Comparison of ENCODE assay signal across 1 cellular context in the genomic region with DNA sequence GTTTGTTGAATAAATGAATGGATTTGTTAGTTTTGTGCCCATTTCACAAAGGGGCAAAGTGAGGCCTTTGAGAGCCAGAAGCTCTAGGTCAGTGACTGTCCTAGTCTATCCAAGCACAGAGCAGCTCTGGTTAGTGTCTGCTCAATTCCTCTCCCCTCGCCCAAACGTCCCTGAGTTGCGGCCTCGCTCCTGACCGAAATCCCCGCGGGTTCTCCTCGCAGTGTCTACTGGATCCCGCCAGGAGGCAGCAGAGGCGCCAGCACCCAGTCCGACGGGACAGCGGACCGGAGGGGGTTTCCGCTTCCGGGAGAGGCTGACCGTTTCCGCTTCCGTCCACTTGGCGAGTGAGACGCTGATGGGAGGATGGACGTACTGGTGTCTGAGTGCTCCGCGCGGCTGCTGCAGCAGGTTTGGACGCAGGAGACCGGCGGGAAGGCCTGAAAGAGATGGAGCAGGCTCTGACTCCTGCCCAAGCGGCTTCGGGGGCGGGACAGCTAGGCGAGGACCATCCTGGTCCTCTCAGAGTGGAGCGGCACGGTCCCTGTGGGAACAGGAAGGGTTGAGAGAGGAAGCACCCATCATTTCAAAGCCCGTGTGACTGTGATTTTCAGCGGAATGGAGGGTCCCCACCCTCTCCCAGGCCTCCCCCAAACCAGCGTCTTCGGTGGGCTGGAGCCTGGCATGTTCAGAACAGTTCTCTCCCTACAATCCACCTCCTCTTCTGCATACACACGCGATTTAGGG.
TF ChIP-seq lines count a peak whose summit lies in the region.

A gene (plus strand): TSS at position 336 of the 744 bp plus-strand sequence. CDS start 28 bp downstream, at position 364.

TF ChIP-seq in K562, 482 proteins besides CTCF, POLR2A, EP300 and RAD21 (continued from another document):
- no peak for TF ChIP-seq TEAD4 (IDR thresholded peaks at IDR 0.05; ENCODE audit: low read length)
- TF ChIP-seq TEAD4 (CRISPR knock-in tag; IDR thresholded peaks at IDR 0.05; ENCODE audit: borderline replicate concordance) = no peak
- TF ChIP-seq NCOA6 (IDR thresholded peaks at IDR 0.05) = no peak
- TF ChIP-seq, protein P1, sequence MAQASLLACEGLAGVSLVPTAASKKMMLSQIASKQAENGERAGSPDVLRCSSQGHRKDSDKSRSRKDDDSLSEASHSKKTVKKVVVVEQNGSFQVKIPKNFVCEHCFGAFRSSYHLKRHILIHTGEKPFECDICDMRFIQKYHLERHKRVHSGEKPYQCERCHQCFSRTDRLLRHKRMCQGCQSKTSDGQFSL (CRISPR knock-in tag; IDR thresholded peaks at IDR 0.05) = no peak
- TF ChIP-seq, protein P1 (tag; IDR thresholded peaks at IDR 0.05) = no peak
- TF ChIP-seq NUFIP1 (IDR thresholded peaks at IDR 0.05; ENCODE audit: partially characterized antibody) = no peak
- TF ChIP-seq, protein P2, sequence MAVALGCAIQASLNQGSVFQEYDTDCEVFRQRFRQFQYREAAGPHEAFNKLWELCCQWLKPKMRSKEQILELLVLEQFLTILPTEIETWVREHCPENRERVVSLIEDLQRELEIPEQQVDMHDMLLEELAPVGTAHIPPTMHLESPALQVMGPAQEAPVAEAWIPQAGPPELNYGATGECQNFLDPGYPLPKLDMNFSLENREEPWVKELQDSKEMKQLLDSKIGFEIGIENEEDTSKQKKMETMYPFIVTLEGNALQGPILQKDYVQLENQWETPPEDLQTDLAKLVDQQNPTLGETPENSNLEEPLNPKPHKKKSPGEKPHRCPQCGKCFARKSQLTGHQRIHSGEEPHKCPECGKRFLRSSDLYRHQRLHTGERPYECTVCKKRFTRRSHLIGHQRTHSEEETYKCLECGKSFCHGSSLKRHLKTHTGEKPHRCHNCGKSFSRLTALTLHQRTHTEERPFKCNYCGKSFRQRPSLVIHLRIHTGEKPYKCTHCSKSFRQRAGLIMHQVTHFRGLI (CRISPR knock-in tag; IDR thresholded peaks at IDR 0.05) = no peak
- no peak for TF ChIP-seq BRCA1 (IDR thresholded peaks at IDR 0.05)
- TF ChIP-seq BRCA1 (CRISPR knock-in tag; IDR thresholded peaks at IDR 0.05) = no peak
- TF ChIP-seq ZNF668 (CRISPR knock-in tag; IDR thresholded peaks at IDR 0.05) = no peak
- TF ChIP-seq, protein P3, sequence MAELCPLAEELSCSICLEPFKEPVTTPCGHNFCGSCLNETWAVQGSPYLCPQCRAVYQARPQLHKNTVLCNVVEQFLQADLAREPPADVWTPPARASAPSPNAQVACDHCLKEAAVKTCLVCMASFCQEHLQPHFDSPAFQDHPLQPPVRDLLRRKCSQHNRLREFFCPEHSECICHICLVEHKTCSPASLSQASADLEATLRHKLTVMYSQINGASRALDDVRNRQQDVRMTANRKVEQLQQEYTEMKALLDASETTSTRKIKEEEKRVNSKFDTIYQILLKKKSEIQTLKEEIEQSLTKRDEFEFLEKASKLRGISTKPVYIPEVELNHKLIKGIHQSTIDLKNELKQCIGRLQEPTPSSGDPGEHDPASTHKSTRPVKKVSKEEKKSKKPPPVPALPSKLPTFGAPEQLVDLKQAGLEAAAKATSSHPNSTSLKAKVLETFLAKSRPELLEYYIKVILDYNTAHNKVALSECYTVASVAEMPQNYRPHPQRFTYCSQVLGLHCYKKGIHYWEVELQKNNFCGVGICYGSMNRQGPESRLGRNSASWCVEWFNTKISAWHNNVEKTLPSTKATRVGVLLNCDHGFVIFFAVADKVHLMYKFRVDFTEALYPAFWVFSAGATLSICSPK (IDR thresholded peaks at IDR 0.05; ENCODE audit: borderline replicate concordance) = no peak
- TF ChIP-seq, protein P4, sequence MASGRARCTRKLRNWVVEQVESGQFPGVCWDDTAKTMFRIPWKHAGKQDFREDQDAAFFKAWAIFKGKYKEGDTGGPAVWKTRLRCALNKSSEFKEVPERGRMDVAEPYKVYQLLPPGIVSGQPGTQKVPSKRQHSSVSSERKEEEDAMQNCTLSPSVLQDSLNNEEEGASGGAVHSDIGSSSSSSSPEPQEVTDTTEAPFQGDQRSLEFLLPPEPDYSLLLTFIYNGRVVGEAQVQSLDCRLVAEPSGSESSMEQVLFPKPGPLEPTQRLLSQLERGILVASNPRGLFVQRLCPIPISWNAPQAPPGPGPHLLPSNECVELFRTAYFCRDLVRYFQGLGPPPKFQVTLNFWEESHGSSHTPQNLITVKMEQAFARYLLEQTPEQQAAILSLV (tag; IDR thresholded peaks at IDR 0.05) = no peak
- no peak for TF ChIP-seq TGIF2 (CRISPR knock-in tag; IDR thresholded peaks at IDR 0.05)
- no peak for TF ChIP-seq ZNF77 (CRISPR knock-in tag; IDR thresholded peaks at IDR 0.05)
- TF ChIP-seq E2F3 (CRISPR knock-in tag; IDR thresholded peaks at IDR 0.05) = no peak
- TF ChIP-seq CAMTA2 (CRISPR knock-in tag; conservative IDR thresholded peaks at IDR 0.05) = no peak
- TF ChIP-seq CHCHD3 (CRISPR knock-in tag; IDR thresholded peaks at IDR 0.05) = no peak
- TF ChIP-seq PHF20 (IDR thresholded peaks at IDR 0.05; ENCODE audit: partially characterized antibody) = peak; percentile 93
- no peak for TF ChIP-seq NELFE (IDR thresholded peaks at IDR 0.05; ENCODE audit: insufficient read depth, insufficient read length)
- no peak for TF ChIP-seq SMARCE1 (IDR thresholded peaks at IDR 0.05)
- no peak for TF ChIP-seq RBM15 (IDR thresholded peaks at IDR 0.05; ENCODE audit: insufficient read depth, low read length)
- TF ChIP-seq, protein P5, sequence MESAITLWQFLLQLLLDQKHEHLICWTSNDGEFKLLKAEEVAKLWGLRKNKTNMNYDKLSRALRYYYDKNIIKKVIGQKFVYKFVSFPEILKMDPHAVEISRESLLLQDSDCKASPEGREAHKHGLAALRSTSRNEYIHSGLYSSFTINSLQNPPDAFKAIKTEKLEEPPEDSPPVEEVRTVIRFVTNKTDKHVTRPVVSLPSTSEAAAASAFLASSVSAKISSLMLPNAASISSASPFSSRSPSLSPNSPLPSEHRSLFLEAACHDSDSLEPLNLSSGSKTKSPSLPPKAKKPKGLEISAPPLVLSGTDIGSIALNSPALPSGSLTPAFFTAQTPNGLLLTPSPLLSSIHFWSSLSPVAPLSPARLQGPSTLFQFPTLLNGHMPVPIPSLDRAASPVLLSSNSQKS (CRISPR knock-in tag; IDR thresholded peaks at IDR 0.05) = no peak
- TF ChIP-seq RFX1 (IDR thresholded peaks at IDR 0.05) = no peak
- TF ChIP-seq, protein P6, sequence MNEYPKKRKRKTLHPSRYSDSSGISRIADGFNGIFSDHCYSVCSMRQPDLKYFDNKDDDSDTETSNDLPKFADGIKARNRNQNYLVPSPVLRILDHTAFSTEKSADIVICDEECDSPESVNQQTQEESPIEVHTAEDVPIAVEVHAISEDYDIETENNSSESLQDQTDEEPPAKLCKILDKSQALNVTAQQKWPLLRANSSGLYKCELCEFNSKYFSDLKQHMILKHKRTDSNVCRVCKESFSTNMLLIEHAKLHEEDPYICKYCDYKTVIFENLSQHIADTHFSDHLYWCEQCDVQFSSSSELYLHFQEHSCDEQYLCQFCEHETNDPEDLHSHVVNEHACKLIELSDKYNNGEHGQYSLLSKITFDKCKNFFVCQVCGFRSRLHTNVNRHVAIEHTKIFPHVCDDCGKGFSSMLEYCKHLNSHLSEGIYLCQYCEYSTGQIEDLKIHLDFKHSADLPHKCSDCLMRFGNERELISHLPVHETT (CRISPR knock-in tag; conservative IDR thresholded peaks at IDR 0.05 in 1 of 2, IDR thresholded peaks at IDR 0.05 in 1 of 2) = no peak
- no peak for TF ChIP-seq CCNT2 (IDR thresholded peaks at IDR 0.05; ENCODE audit: borderline replicate concordance, extremely low read depth, insufficient read length, low read depth, low read length)
- 0 out of 2 replicates have a peak, but pooled peaks have one; percentile 17 for TF ChIP-seq HLTF (IDR thresholded peaks at IDR 0.05)
- peak; percentile 97 for TF ChIP-seq POLR2B (IDR thresholded peaks at IDR 0.05; ENCODE audit: low read depth, partially characterized antibody)
- peak; percentile 87 for TF ChIP-seq CREM (IDR thresholded peaks at IDR 0.05; ENCODE audit: low read depth)
- no peak for TF ChIP-seq ZNF143 (CRISPR knock-in tag; IDR thresholded peaks at IDR 0.05)
- TF ChIP-seq, protein P7, sequence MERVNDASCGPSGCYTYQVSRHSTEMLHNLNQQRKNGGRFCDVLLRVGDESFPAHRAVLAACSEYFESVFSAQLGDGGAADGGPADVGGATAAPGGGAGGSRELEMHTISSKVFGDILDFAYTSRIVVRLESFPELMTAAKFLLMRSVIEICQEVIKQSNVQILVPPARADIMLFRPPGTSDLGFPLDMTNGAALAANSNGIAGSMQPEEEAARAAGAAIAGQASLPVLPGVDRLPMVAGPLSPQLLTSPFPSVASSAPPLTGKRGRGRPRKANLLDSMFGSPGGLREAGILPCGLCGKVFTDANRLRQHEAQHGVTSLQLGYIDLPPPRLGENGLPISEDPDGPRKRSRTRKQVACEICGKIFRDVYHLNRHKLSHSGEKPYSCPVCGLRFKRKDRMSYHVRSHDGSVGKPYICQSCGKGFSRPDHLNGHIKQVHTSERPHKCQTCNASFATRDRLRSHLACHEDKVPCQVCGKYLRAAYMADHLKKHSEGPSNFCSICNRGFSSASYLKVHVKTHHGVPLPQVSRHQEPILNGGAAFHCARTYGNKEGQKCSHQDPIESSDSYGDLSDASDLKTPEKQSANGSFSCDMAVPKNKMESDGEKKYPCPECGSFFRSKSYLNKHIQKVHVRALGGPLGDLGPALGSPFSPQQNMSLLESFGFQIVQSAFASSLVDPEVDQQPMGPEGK (CRISPR knock-in tag; IDR thresholded peaks at IDR 0.05; ENCODE audit: borderline replicate concordance) = no peak
- TF ChIP-seq U2AF1 (optimal IDR thresholded peaks at IDR 0.05; ENCODE audit: low read depth, low read length) = no peak
- TF ChIP-seq LEF1 (IDR thresholded peaks at IDR 0.05) = no peak
- TF ChIP-seq NCOA1 (IDR thresholded peaks at IDR 0.05; ENCODE audit: low read depth) = peak; percentile 64; the same call in 1 of the 2 replicates
- TF ChIP-seq CBX3 (IDR thresholded peaks at IDR 0.05; ENCODE audit: borderline replicate concordance in 1 of 2, low read length in 2 of 2) = peak in 1 of 2 experiments; percentile 79; a peak in 2 of 3 replicates
- no peak for TF ChIP-seq ZNF764 (CRISPR knock-in tag; IDR thresholded peaks at IDR 0.05; ENCODE audit: low read depth)
- TF ChIP-seq TAF9B (IDR thresholded peaks at IDR 0.05; ENCODE audit: partially characterized antibody) = peak; percentile 77
- TF ChIP-seq SP1 (CRISPR knock-in tag; IDR thresholded peaks at IDR 0.05) = peak; percentile 57; the same call in 1 of the 2 replicates
- TF ChIP-seq, protein P8, sequence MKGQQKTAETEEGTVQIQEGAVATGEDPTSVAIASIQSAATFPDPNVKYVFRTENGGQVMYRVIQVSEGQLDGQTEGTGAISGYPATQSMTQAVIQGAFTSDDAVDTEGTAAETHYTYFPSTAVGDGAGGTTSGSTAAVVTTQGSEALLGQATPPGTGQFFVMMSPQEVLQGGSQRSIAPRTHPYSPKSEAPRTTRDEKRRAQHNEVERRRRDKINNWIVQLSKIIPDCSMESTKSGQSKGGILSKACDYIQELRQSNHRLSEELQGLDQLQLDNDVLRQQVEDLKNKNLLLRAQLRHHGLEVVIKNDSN (CRISPR knock-in tag; IDR thresholded peaks at IDR 0.05) = no peak
- no peak for TF ChIP-seq DNMT1 (IDR thresholded peaks at IDR 0.05)
- TF ChIP-seq, protein P9, sequence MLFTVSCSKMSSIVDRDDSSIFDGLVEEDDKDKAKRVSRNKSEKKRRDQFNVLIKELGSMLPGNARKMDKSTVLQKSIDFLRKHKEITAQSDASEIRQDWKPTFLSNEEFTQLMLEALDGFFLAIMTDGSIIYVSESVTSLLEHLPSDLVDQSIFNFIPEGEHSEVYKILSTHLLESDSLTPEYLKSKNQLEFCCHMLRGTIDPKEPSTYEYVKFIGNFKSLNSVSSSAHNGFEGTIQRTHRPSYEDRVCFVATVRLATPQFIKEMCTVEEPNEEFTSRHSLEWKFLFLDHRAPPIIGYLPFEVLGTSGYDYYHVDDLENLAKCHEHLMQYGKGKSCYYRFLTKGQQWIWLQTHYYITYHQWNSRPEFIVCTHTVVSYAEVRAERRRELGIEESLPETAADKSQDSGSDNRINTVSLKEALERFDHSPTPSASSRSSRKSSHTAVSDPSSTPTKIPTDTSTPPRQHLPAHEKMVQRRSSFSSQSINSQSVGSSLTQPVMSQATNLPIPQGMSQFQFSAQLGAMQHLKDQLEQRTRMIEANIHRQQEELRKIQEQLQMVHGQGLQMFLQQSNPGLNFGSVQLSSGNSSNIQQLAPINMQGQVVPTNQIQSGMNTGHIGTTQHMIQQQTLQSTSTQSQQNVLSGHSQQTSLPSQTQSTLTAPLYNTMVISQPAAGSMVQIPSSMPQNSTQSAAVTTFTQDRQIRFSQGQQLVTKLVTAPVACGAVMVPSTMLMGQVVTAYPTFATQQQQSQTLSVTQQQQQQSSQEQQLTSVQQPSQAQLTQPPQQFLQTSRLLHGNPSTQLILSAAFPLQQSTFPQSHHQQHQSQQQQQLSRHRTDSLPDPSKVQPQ (CRISPR knock-in tag; IDR thresholded peaks at IDR 0.05; ENCODE audit: borderline replicate concordance) = no peak
- no peak for TF ChIP-seq SLC30A9 (CRISPR knock-in tag; IDR thresholded peaks at IDR 0.05)
